14 cellular contexts compared by ENCODE assay signal in genomic region chr5:55316842-55317241, GRCh38.
"Had no signal": no experiment of that assay in that cellular context is flagged by ENCODE, and none has a peak within 500 bp of the region (broad histone marks: within the 10 kb centered on the region; RNA-seq: fewer than 3 reads in every experiment).

No MANE protein-coding gene starts in this region.

- DNase-seq: dorsolateral prefrontal cortex; effector CD8-positive, alpha-beta T cell; heart left ventricle; hippocampal formation; left colon; left ventricle myocardium superior; mesendoderm; naive thymus-derived CD4-positive, alpha-beta T cell; nephron progenitor cell; sigmoid colon; stimulated activated naive CD8-positive, alpha-beta T cell treated with anti-CD3 and anti-CD28 coated beads, Interleukin-15, Interleukin-2, amounts not matched to agents 100 U/mL and 50 U/mL, for 24 hours; thyroid gland; upper lobe of left lung had no signal

- H3K27ac Mint-ChIP-seq: nephron progenitor cell had no signal

- H3K4me3 Mint-ChIP-seq: naive thymus-derived CD4-positive, alpha-beta T cell; nephron progenitor cell had no signal

- H3K4me1 Mint-ChIP-seq: nephron progenitor cell had no signal

- ATAC-seq: esophagus mucosa; heart left ventricle; left colon; left ventricle myocardium superior; naive thymus-derived CD4-positive, alpha-beta T cell; stimulated activated naive CD8-positive, alpha-beta T cell treated with anti-CD3 and anti-CD28 coated beads, Interleukin-15, Interleukin-2, amounts not matched to agents 100 U/mL and 50 U/mL, for 24 hours had no signal

- H3K27me3 Mint-ChIP-seq: naive thymus-derived CD4-positive, alpha-beta T cell had no signal
